23 cellular contexts compared by ENCODE assay signal in the genomic region with DNA sequence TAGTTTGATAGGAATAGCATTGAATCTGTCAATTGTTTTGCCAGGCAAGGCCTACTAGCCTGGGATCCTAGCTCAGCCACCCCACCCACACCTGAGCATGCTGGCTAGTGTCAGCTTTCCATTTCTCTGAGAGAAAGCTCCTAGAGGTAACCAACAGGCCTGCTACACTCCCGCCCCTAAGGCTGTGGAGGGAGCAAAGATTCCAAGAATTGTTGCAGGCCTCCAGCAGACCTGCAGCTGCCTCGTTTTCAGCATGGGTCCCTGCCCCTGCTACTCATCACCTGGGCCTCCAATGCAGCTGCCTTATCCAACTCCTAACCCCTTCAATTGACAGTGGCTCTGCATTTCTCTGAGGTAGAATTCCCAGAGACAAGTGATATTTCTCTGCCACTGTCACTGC.
"Had no signal": no experiment of that assay in that cellular context is flagged by ENCODE, and none has a peak within 500 bp of the region (broad histone marks: within the 10 kb centered on the region; RNA-seq: fewer than 3 reads in every experiment).

No MANE protein-coding gene starts in this region.

- H3K36me3 ChIP-seq: gastroesophageal sphincter, heart left ventricle, left lung, prostate gland, right atrium auricular region, sigmoid colon, stomach, thyroid gland had no signal

- H3K79me2 ChIP-seq: hepatocyte had no signal

- H3K27me3 ChIP-seq: dorsolateral prefrontal cortex, gastroesophageal sphincter, heart left ventricle, hepatocyte, left lung, right atrium auricular region, sigmoid colon, stomach, thyroid gland had no signal

- H3K27ac ChIP-seq: dorsolateral prefrontal cortex, epithelial cell of prostate, gastroesophageal sphincter, heart left ventricle, hepatocyte, left lung, prostate gland, right atrium auricular region, sigmoid colon, stomach, thyroid gland had no signal

- DNase-seq: dorsolateral prefrontal cortex; effector CD4-positive, alpha-beta T cell; foreskin fibroblast; heart left ventricle; left cardiac atrium; mesenchymal stem cell; naive thymus-derived CD8-positive, alpha-beta T cell; nephron progenitor cell; nucleus accumbens; sigmoid colon; stimulated activated CD4-positive, alpha-beta T cell treated with anti-CD3 and anti-CD28 coated beads, Interleukin-2, amount 100 ng/mL, for 24 hours; stimulated activated CD4-positive, alpha-beta T cell treated with anti-CD3 and anti-CD28 coated beads, Interleukin-4, amount 100 ng/mL, for 24 hours; stimulated activated naive CD4-positive, alpha-beta T cell treated with Interleukin-2 at 50 U/mL for 16 hours; stomach; thyroid gland had no signal

- H3K4me1 ChIP-seq: gastroesophageal sphincter, heart left ventricle, left lung, prostate gland, right atrium auricular region, sigmoid colon, stomach, thyroid gland had no signal

- H3K9me3 ChIP-seq: prostate gland, sigmoid colon, thyroid gland had no signal

- H3K4me3 ChIP-seq: dorsolateral prefrontal cortex, gastroesophageal sphincter, heart left ventricle, hepatocyte, left lung, prostate gland, right atrium auricular region, sigmoid colon, stomach, thyroid gland had no signal

- ATAC-seq: esophagus mucosa; gastroesophageal sphincter; heart left ventricle; left cardiac atrium; left lung; naive thymus-derived CD8-positive, alpha-beta T cell; stimulated activated effector memory CD8-positive, alpha-beta T cell treated with anti-CD3 and anti-CD28 coated beads, Interleukin-12 subunit alpha, Interleukin-12 subunit beta, amount 100 ng/mL, for 72 hours had no signal

- H3K4me2 ChIP-seq: hepatocyte had no signal
